In genomic region chr14:67360469-67361206, GRCh38 we compare ENCODE assay signal across 8 cellular contexts. TPM values are rescaled to one million over a fixed set of nuclear protein-coding genes. Genes with fewer than 3 reads are reported as not detected.
DNase-seq lines count a peak whose midpoint lies in the region; ATAC-seq lines count a peak whose summit lies in the region.

No MANE protein-coding gene starts in this region.

- H3K27me3 ChIP-seq in iPS-20b (ENCODE audit: insufficient read depth, low read length): no peaks in the 10 kb centered on the region
- no peaks in the 10 kb centered on the region for H3K27me3 ChIP-seq in subcutaneous abdominal adipose tissue (ENCODE audit: control insufficient read depth in 5 of 5, insufficient read depth in 4 of 5, low read length in 5 of 5)

- H3K4me1 Mint-ChIP-seq in activated T-cell treated with anti-CD3 and anti-CD28 coated beads, Interleukin-2, amount 50 U/mL, for 72 hours (ENCODE audit: low read depth): peaks cover 75% of the 10 kb centered on the region
- peaks cover 68% of the 10 kb centered on the region for H3K4me1 Mint-ChIP-seq in activated naive CD8-positive, alpha-beta T cell treated with anti-CD3 and anti-CD28 coated beads, Interleukin-2, amount 50 U/mL, for 24 hours

- H3K36me3 ChIP-seq in iPS-20b (ENCODE audit: insufficient read depth, low read depth, low read length) (peaks cover 31% of the 10 kb centered on the region), subcutaneous abdominal adipose tissue (ENCODE audit: control insufficient read depth in 5 of 5, insufficient read depth in 5 of 5, low read length in 5 of 5) (peaks cover 8 to 11% (median 10%) of the 10 kb centered on the region in 5 donors)

- peak; percentile 12 to 42 for ATAC-seq in activated T-cell treated with anti-CD3 and anti-CD28 coated beads, Interleukin-2, amount 50 U/mL, for 72 hours (replicated peaks in 1 of 2)
- peak; percentile 26 for ATAC-seq in HG03439 (IDR thresholded peaks at IDR 0.05; ENCODE audit: unreplicated experiment)
- peak; percentile 18 for ATAC-seq in activated naive CD8-positive, alpha-beta T cell treated with anti-CD3 and anti-CD28 coated beads, Interleukin-2, amount 50 U/mL, for 24 hours

- no peaks in the 10 kb centered on the region for H3K27me3 Mint-ChIP-seq in activated T-cell treated with anti-CD3 and anti-CD28 coated beads, Interleukin-2, amount 50 U/mL, for 72 hours (ENCODE audit: low read depth)
- H3K27me3 Mint-ChIP-seq in activated naive CD8-positive, alpha-beta T cell treated with anti-CD3 and anti-CD28 coated beads, Interleukin-2, amount 50 U/mL, for 24 hours: peaks cover 2% of the 10 kb centered on the region

- H3K4me1 ChIP-seq in iPS-20b (ENCODE audit: insufficient read depth, low read length) (peaks cover 5% of the 10 kb centered on the region), subcutaneous abdominal adipose tissue (ENCODE audit: control insufficient read depth in 5 of 5, insufficient read depth in 5 of 5, low read length in 5 of 5) (peaks cover 5 to 52% (median 49%) of the 10 kb centered on the region in 5 donors)

- peak overlapping the region; percentile 69 for H3K27ac ChIP-seq in iPS-20b (ENCODE audit: low read length)
- H3K27ac ChIP-seq in subcutaneous abdominal adipose tissue (ENCODE audit: low read depth, low read length): peak overlapping the region; percentile 97

- DNase-seq in activated T-cell treated with anti-CD3 and anti-CD28 coated beads, Interleukin-2, amount 50 U/mL, for 72 hours: no peak
- DNase-seq in activated T-cell treated with anti-CD3 and anti-CD28 coated beads, Interleukin-2, amount 50 U/mL, for 48 hours: no peak
- DNase-seq in activated naive CD8-positive, alpha-beta T cell treated with anti-CD3 and anti-CD28 coated beads, Interleukin-2, amount 50 U/mL, for 24 hours: no peak
- DNase-seq in NCI-H2081 treated with DMSO at 0.1 percent for 48 hours (lab: John Stamatoyannopoulos, UW) (no peak), T1000 (lab: John Stamatoyannopoulos, UW) (no peak)

- no peaks in the 10 kb centered on the region for H3K9me3 ChIP-seq in iPS-20b (ENCODE audit: insufficient read depth, low read depth, low read length)
- no peaks in the 10 kb centered on the region for H3K9me3 ChIP-seq in subcutaneous abdominal adipose tissue (ENCODE audit: control insufficient read depth in 5 of 5, low read length in 5 of 5)

- H3K36me3 Mint-ChIP-seq in activated T-cell treated with anti-CD3 and anti-CD28 coated beads, Interleukin-2, amount 50 U/mL, for 72 hours (ENCODE audit: insufficient read depth in 2 of 2): peaks cover 9 to 17% of the 10 kb centered on the region in 2 donors
- peaks cover 44% of the 10 kb centered on the region for H3K36me3 Mint-ChIP-seq in activated naive CD8-positive, alpha-beta T cell treated with anti-CD3 and anti-CD28 coated beads, Interleukin-2, amount 50 U/mL, for 24 hours (ENCODE audit: low read depth)

- peak overlapping the region; percentile 96 for H3K27ac Mint-ChIP-seq in activated T-cell treated with anti-CD3 and anti-CD28 coated beads, Interleukin-2, amount 50 U/mL, for 72 hours
- peak overlapping the region; percentile 98 for H3K27ac Mint-ChIP-seq in activated naive CD8-positive, alpha-beta T cell treated with anti-CD3 and anti-CD28 coated beads, Interleukin-2, amount 50 U/mL, for 24 hours

- H3K4me3 Mint-ChIP-seq in activated T-cell treated with anti-CD3 and anti-CD28 coated beads, Interleukin-2, amount 50 U/mL, for 72 hours: peak overlapping the region; percentile 91 to 96
- peak overlapping the region; percentile 96 for H3K4me3 Mint-ChIP-seq in activated naive CD8-positive, alpha-beta T cell treated with anti-CD3 and anti-CD28 coated beads, Interleukin-2, amount 50 U/mL, for 24 hours

- H3K4me3 ChIP-seq in iPS-20b (ENCODE audit: low read length): peak overlapping the region; percentile 94
- peak overlapping the region; percentile 82 to 99 (median 88) for H3K4me3 ChIP-seq in subcutaneous abdominal adipose tissue (ENCODE audit: low read depth in 1 of 5, low read length in 5 of 5)

- peak overlapping the region; percentile 89 for H3K9ac ChIP-seq in iPS-20b (ENCODE audit: low read depth, low read length)
- H3K9ac ChIP-seq in subcutaneous abdominal adipose tissue (ENCODE audit: low read length in 5 of 5): peak overlapping the region; percentile 83 to 97 (median 89)

- no peaks in the 10 kb centered on the region for H3K9me3 Mint-ChIP-seq in activated T-cell treated with anti-CD3 and anti-CD28 coated beads, Interleukin-2, amount 50 U/mL, for 72 hours
- no peaks in the 10 kb centered on the region for H3K9me3 Mint-ChIP-seq in activated naive CD8-positive, alpha-beta T cell treated with anti-CD3 and anti-CD28 coated beads, Interleukin-2, amount 50 U/mL, for 24 hours

RNA-seq across cellular contexts. Expression of gene EIF2S1, which starts 0.5 kb away (rescaled TPM):
- 100 to 1,000 TPM; 132 to 172 TPM for total RNA-seq in activated T-cell treated with anti-CD3 and anti-CD28 coated beads, Interleukin-2, amount 50 U/mL, for 72 hours

RNA-seq across cellular contexts. Expression of gene ATP6V1D, which starts 1.0 kb away (rescaled TPM):
- 10 to 100 TPM; 24.5 to 27.3 TPM for total RNA-seq in activated T-cell treated with anti-CD3 and anti-CD28 coated beads, Interleukin-2, amount 50 U/mL, for 72 hours

RNA-seq across cellular contexts. Expression of gene PLEK2, which starts 51.3 kb away (rescaled TPM):
- total RNA-seq in activated T-cell treated with anti-CD3 and anti-CD28 coated beads, Interleukin-2, amount 50 U/mL, for 72 hours: 1 to 10 TPM in 1 of 2 donors, under 1 TPM in 1; 0.84 to 1.4 TPM
